Comparison of ENCODE assay signal across 15 cellular contexts in genomic region chr17:17156107-17156506, GRCh38. TPM values are rescaled to one million over a fixed set of nuclear protein-coding genes. Genes with fewer than 3 reads are reported as not detected.
DNase-seq lines count a peak whose midpoint lies in the region; ATAC-seq and TF ChIP-seq lines count a peak whose summit lies in the region.
"Had no signal": no experiment of that assay in that cellular context is flagged by ENCODE, and none has a peak within 500 bp of the region (broad histone marks: within the 10 kb centered on the region; RNA-seq: fewer than 3 reads in every experiment).

No MANE protein-coding gene starts in this region.

- H3K4me3 ChIP-seq in GM23248 (no peak overlapping the region), RWPE2 (ENCODE audit: severe bottlenecking) (no peak overlapping the region), fibroblast of mammary gland (ENCODE audit: control insufficient read depth, low read depth, low read length) (no peak overlapping the region), skeletal muscle tissue (ENCODE audit: low read length in 3 of 3) (no peak overlapping the region)
- H3K4me3 ChIP-seq: breast epithelium, skin epidermis, tibial nerve had no signal

- DNase-seq in GM23248: peak; percentile 93
- DNase-seq in RWPE2 (ENCODE audit: low spot score): no peak
- peak; percentile 91 for DNase-seq in fibroblast of mammary gland (ENCODE audit: low read depth)
- DNase-seq in NCI-H2107 treated with DMSO at 0.1 percent for 48 hours (lab: John Stamatoyannopoulos, UW; ENCODE audit: unreplicated experiment): no peak
- no peak for DNase-seq in NCI-H510A treated with DMSO at 0.1 percent for 48 hours (lab: John Stamatoyannopoulos, UW)
- DNase-seq: activated CD4-positive, CD25-positive, alpha-beta regulatory T cell treated with anti-CD3 and anti-CD28 coated beads, Interleukin-2, amount 50 U/mL, for 72 hours; erythroblast; NCI-H1694 treated with DMSO at 0.1 percent for 48 hours had no signal

- H3F3A ChIP-seq in GM23248 (ENCODE audit: insufficient read depth): peaks cover 56% of the 10 kb centered on the region

- peaks cover 37% of the 10 kb centered on the region for H3K4me1 ChIP-seq in GM23248 (ENCODE audit: insufficient read depth)
- peaks cover 23% of the 10 kb centered on the region for H3K4me1 ChIP-seq in RWPE2 (ENCODE audit: insufficient read depth, poor library complexity, severe bottlenecking)
- H3K4me1 ChIP-seq in skeletal muscle tissue (ENCODE audit: control insufficient read depth in 3 of 3, insufficient read depth in 3 of 3, low read length in 3 of 3): peaks cover 20 to 37% (median 36%) of the 10 kb centered on the region in 3 donors
- H3K4me1 ChIP-seq: breast epithelium had no signal

- peaks cover 25% of the 10 kb centered on the region; the same call in 1 of the 2 replicates for H3K79me2 ChIP-seq in GM23248 (ENCODE audit: insufficient read depth)

- in situ Hi-C loops in GM23248 (cut with MboI): loop anchor here (10.0 kb wide), 1 partner anchor 61 kb away; no protein-coding TSS in a partner anchor

- H3K9me3 ChIP-seq in GM23248 (ENCODE audit: low read depth) (no peaks in the 10 kb centered on the region), RWPE2 (ENCODE audit: severe bottlenecking) (no peaks in the 10 kb centered on the region), skeletal muscle tissue (ENCODE audit: control insufficient read depth in 3 of 3, low read length in 3 of 3) (no peaks in the 10 kb centered on the region)
- H3K9me3 ChIP-seq: breast epithelium, tibial nerve had no signal

- no peak for TF ChIP-seq CTCF in RWPE2 (IDR thresholded peaks at IDR 0.05; ENCODE audit: poor library complexity, severe bottlenecking)
- TF ChIP-seq CTCF in fibroblast of mammary gland (conservative IDR thresholded peaks at IDR 0.05; ENCODE audit: control insufficient read depth, insufficient read depth, low read depth, low read length): no peak

- H2AFZ ChIP-seq in GM23248: no peak overlapping the region

- no peaks in the 10 kb centered on the region for H4K20me1 ChIP-seq in GM23248 (ENCODE audit: insufficient read depth)

- H3K9ac ChIP-seq in GM23248 (peak overlapping the region; percentile 77), skeletal muscle tissue (ENCODE audit: low read depth in 1 of 3, low read length in 3 of 3) (peak overlapping the region in 2 of 3 donors; percentile 50 to 51)

- H3K9me2 ChIP-seq in GM23248 (ENCODE audit: insufficient read depth): no peaks in the 10 kb centered on the region

- peak; percentile 51 for ATAC-seq in RWPE2 (ENCODE audit: low read depth)
- ATAC-seq in HG03196 (IDR thresholded peaks at IDR 0.05; ENCODE audit: unreplicated experiment): no peak
- ATAC-seq: activated T-helper 17 cell treated with anti-CD3 and anti-CD28 coated beads, Interleukin-2, amount 50 U/mL, for 72 hours; HCT116 had no signal

- H3K27me3 ChIP-seq in GM23248 (replicated peaks; ENCODE audit: insufficient read depth): no peaks in the 10 kb centered on the region
- no peaks in the 10 kb centered on the region for H3K27me3 ChIP-seq in RWPE2 (ENCODE audit: insufficient read depth, poor library complexity, severe bottlenecking)
- H3K27me3 ChIP-seq in skeletal muscle tissue (ENCODE audit: control insufficient read depth in 3 of 3, insufficient read depth in 3 of 3, low read length in 3 of 3): no peaks in the 10 kb centered on the region
- H3K27me3 ChIP-seq: breast epithelium, tibial nerve had no signal

- WGBS in GM23248 (ENCODE audit: low coverage in 1 of 2, low lambda C conversion rate in 2 of 2, missing lambda C conversion rate in 2 of 2), 2 experiments: 23 to 25% methylated on average over 4 of the region's 4 CpGs

- peaks cover 35% of the 10 kb centered on the region for H3K36me3 ChIP-seq in GM23248 (ENCODE audit: low read depth)
- H3K36me3 ChIP-seq in RWPE2 (ENCODE audit: low read depth): peaks cover 97% of the 10 kb centered on the region
- peaks cover 63 to 74% (median 74%) of the 10 kb centered on the region in 3 donors for H3K36me3 ChIP-seq in skeletal muscle tissue (ENCODE audit: control insufficient read depth in 3 of 3, insufficient read depth in 3 of 3, low read length in 3 of 3)
- H3K36me3 ChIP-seq: breast epithelium had no signal

- H3K4me2 ChIP-seq in GM23248 (ENCODE audit: unreplicated experiment): peak overlapping the region; percentile 44

- peak overlapping the region; percentile 96 for H3K27ac ChIP-seq in GM23248
- peak overlapping the region; percentile 15 for H3K27ac ChIP-seq in RWPE2 (ENCODE audit: poor library complexity, severe bottlenecking)
- no peak overlapping the region for H3K27ac ChIP-seq in skeletal muscle tissue (ENCODE audit: low read depth, low read length)
- H3K27ac ChIP-seq: breast epithelium, tibial nerve had no signal

RNA-seq across cellular contexts. Expression of gene PLD6, which starts 50.0 kb away (rescaled TPM):
- 0.65 and 2.0 TPM in 2 replicates for total RNA-seq in GM23248 (2014; rRNA removed; shearing (Covaris generic))
- polyA plus RNA-seq in GM23248 (2016; fragmentation: Nextera tagmentation; extraction: Ambion mirVana): 0.85 and 1.0 TPM in 2 replicates
- total RNA-seq in skeletal muscle tissue: 4.2 TPM

Comparison
In these comparisons a context has a peak if more than half of its experiments do, and no peak if none do; other contexts are left out.
1. DNase-seq: peak in GM23248 (single experiment) and fibroblast of mammary gland (single experiment); none in RWPE2 (single experiment), NCI-H2107 treated with DMSO at 0.1 percent for 48 hours (single experiment) and NCI-H510A treated with DMSO at 0.1 percent for 48 hours (single experiment).